7 cellular contexts compared by ENCODE assay signal in genomic region chr17:2336215-2337151, GRCh38. TPM values are rescaled to one million over a fixed set of nuclear protein-coding genes. Genes with fewer than 3 reads are reported as not detected.
A peak's percentile ranks its signal among the peaks of the same experiment; 100 is the strongest.
DNase-seq lines count a peak whose midpoint lies in the region; ATAC-seq and TF ChIP-seq lines count a peak whose summit lies in the region.

TSS of gene TSR1 (minus strand) at chr17:2336457. CDS start at chr17:2336427, 30 bp downstream.

- TF ChIP-seq CTCF in GM13977 (IDR thresholded peaks at IDR 0.05; ENCODE audit: extremely low read depth, insufficient read depth, missing control alignments) (peak; percentile 53), hepatocyte (IDR thresholded peaks at IDR 0.05; ENCODE audit: poor library complexity) (peak; percentile 19), retinal pigment epithelial cell (conservative IDR thresholded peaks at IDR 0.05; ENCODE audit: low read depth, low read length) (peak; percentile 17)

- ATAC-seq in HG02870 (IDR thresholded peaks at IDR 0.05; ENCODE audit: unreplicated experiment) = peak; percentile 85

- H2AFZ ChIP-seq in hepatocyte = peak within 1 kb of the TSS; percentile 95

- H3K27me3 ChIP-seq in hepatocyte = no peaks in the 10 kb centered on the region

- no peaks in the 10 kb centered on the region for H3K9me3 ChIP-seq in hepatocyte (ENCODE audit: low read depth)

- peaks cover 8% of the 10 kb centered on the region for H3K4me1 ChIP-seq in hepatocyte (ENCODE audit: insufficient read depth)

- no peaks in the 10 kb centered on the region for H3K36me3 ChIP-seq in hepatocyte (replicated peaks; ENCODE audit: insufficient read depth, low read depth)

- no peaks in the 10 kb centered on the region for H3K9me2 ChIP-seq in hepatocyte (replicated peaks; ENCODE audit: insufficient read depth)

- peak within 1 kb of the TSS; percentile 100 for H3K4me2 ChIP-seq in hepatocyte

- H4K20me1 ChIP-seq in hepatocyte (ENCODE audit: insufficient read depth, poor library complexity, severe bottlenecking) = no peaks in the 10 kb centered on the region

- H3K27ac ChIP-seq in hepatocyte = peak within 1 kb of the TSS; percentile 76

- H3K4me3 ChIP-seq in hepatocyte (peak within 1 kb of the TSS; percentile 88), retinal pigment epithelial cell (ENCODE audit: low read length) (peak within 1 kb of the TSS; percentile 97)

- H3K79me2 ChIP-seq in hepatocyte = peaks cover 36% of the 10 kb centered on the region

- WGBS in hepatocyte (ENCODE audit: low lambda C conversion rate, missing lambda C conversion rate) = under 1% methylated on average over 77 of the region's 77 CpGs

- DNase-seq in GM13977 (ENCODE audit: low spot score) (peak; percentile 98), NCI-H1930 (lab: John Stamatoyannopoulos, UW) (peak; percentile 84 to 88), T-helper 9 cell (peak; percentile 84), astrocyte of the hippocampus (ENCODE audit: low read depth, low spot score) (peak; percentile 97), hepatocyte (ENCODE audit: low spot score) (peak; percentile 96), retinal pigment epithelial cell (ENCODE audit: low read depth) (peak; percentile 66)

- in situ Hi-C loops in GM13977 (cut with MboI; ENCODE audit: low pct_unique_long_range_greater_than_20kb, low sequenced_read_pairs, unreplicated experiment) = no loop called here

RNA-seq across cellular contexts. Expression of gene TSR1, which starts in this region (rescaled TPM):
- total RNA-seq in hepatocyte = 21.2 and 28.9 TPM in 2 replicates
- polyA plus RNA-seq in hepatocyte = 20.6 and 22.0 TPM in 2 replicates

Comparison
In these comparisons a context has a peak if more than half of its experiments do, and no peak if none do; other contexts are left out.
1. Peak in every context shown above with its lines: DNase-seq, ATAC-seq, H3K4me3 ChIP-seq and H3K27ac ChIP-seq.